ENCODE assay signal across 37 cellular contexts in the genomic region with DNA sequence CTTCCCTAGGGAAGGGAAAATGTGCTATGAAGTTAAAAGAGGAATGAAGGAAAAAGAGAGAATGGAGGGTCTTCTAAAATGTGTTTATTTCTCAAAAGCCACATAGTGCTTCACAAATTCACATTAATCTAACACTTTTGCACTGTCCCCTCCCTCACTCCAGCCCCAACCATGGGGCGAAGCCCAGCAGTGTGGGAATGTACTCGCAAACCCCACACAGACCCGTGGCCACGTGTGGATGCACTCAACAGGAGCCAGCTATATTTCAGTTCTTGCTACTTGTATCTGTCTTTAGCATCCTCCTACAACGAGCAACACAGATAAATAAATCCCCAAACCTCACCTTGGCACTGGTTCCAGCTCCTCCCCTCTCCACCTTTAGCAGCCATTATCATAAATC.
"Had no signal": no experiment of that assay in that cellular context is flagged by ENCODE, and none has a peak within 500 bp of the region (broad histone marks: within the 10 kb centered on the region; RNA-seq: fewer than 3 reads in every experiment).

No MANE protein-coding gene starts in this region.

- H3K4me1 ChIP-seq: adrenal gland, body of pancreas, breast epithelium had no signal

- H3K9me3 Mint-ChIP-seq: activated B cell treated with CpG ODN at 0.5 μM for 24 hours; activated CD4-positive, alpha-beta memory T cell treated with anti-CD3 and anti-CD28 coated beads for 36 hours; activated CD4-positive, alpha-beta T cell treated with anti-CD3 and anti-CD28 coated beads, Interleukin-2, amount 10 ng/mL, durations not matched to agents 24 days and 14 days; activated CD8-positive, alpha-beta T cell treated with anti-CD3 and anti-CD28 coated beads for 36 hours; activated naive CD4-positive, alpha-beta T cell treated with anti-CD3 and anti-CD28 coated beads for 36 hours; activated naive CD4-positive, alpha-beta T cell treated with anti-CD3 and anti-CD28 coated beads, Interleukin-2, amount 50 U/mL, for 72 hours; activated naive CD8-positive, alpha-beta T cell treated with anti-CD3 and anti-CD28 coated beads for 36 hours; activated T-cell treated with anti-CD3 and anti-CD28 coated beads, Interleukin-2, amount 50 U/mL, for 4 hours; activated T-helper 1 cell treated with anti-CD3 and anti-CD28 coated beads, Interleukin-12 subunit alpha, Interleukin-12 subunit beta, Interleukin-2, Interleukin-4 antibody, amounts not matched to agents 30 ng/mL and 10 ng/mL and 1 ng/mL, durations not matched to agents 14 hours and 24 hours and 36 hours had no signal

- ATAC-seq: activated CD8-positive, alpha-beta T cell treated with anti-CD3 and anti-CD28 coated beads for 36 hours; activated naive CD4-positive, alpha-beta T cell treated with anti-CD3 and anti-CD28 coated beads, Interleukin-2, amount 50 U/mL, for 72 hours; activated T-cell treated with anti-CD3 and anti-CD28 coated beads, Interleukin-2, amount 50 U/mL, for 4 hours; activated T-cell treated with anti-CD3 and anti-CD28 coated beads, Interleukin-2, amount 50 U/mL, for 72 hours; activated T-helper 17 cell treated with anti-CD3 and anti-CD28 coated beads, Interleukin-2, amount 50 U/mL, for 72 hours; body of pancreas had no signal

- DNase-seq: activated B cell treated with CpG ODN at 0.5 μM for 24 hours; activated CD4-positive, alpha-beta memory T cell treated with anti-CD3 and anti-CD28 coated beads for 36 hours; activated CD4-positive, alpha-beta T cell treated with anti-CD3 and anti-CD28 coated beads for 4 hours; activated CD4-positive, alpha-beta T cell treated with anti-CD3 and anti-CD28 coated beads, Interleukin-2, amount 10 ng/mL, durations not matched to agents 24 days and 14 days; activated CD4-positive, alpha-beta T cell treated with anti-CD3 and anti-CD28 coated beads, Interleukin-2, amount 50 U/mL, for 1 hour; activated CD4-positive, alpha-beta T cell treated with anti-CD3 and anti-CD28 coated beads, Interleukin-2, amount 50 U/mL, for 4 hours; activated CD4-positive, CD25-positive, alpha-beta regulatory T cell treated with anti-CD3 and anti-CD28 coated beads, Interleukin-2, amount 50 U/mL, for 72 hours; activated CD8-positive, alpha-beta memory T cell treated with anti-CD3 and anti-CD28 coated beads, Interleukin-2, amount 50 U/mL, for 4 hours; activated CD8-positive, alpha-beta T cell treated with anti-CD3 and anti-CD28 coated beads for 36 hours; activated effector memory CD4-positive, alpha-beta T cell treated with anti-CD3 and anti-CD28 coated beads, Interleukin-2, amount 50 U/mL, for 16 hours; activated gamma-delta T cell treated with Interleukin-2 at 50 U/mL for 16 hours; activated naive CD4-positive, alpha-beta T cell; activated naive CD4-positive, alpha-beta T cell treated with anti-CD3 and anti-CD28 coated beads for 36 hours; activated naive CD4-positive, alpha-beta T cell treated with anti-CD3 and anti-CD28 coated beads, Interleukin-2, amount 50 U/mL, for 16 hours; activated naive CD8-positive, alpha-beta T cell treated with anti-CD3 and anti-CD28 coated beads for 36 hours; activated T-cell treated with anti-CD3 and anti-CD28 coated beads for 4 hours; activated T-cell treated with anti-CD3 and anti-CD28 coated beads, Interleukin-2, amount 50 U/mL, for 1 hour; activated T-cell treated with anti-CD3 and anti-CD28 coated beads, Interleukin-2, amount 50 U/mL, for 4 hours; activated T-cell treated with anti-CD3 and anti-CD28 coated beads, Interleukin-2, amount 50 U/mL, for 72 hours; adrenal gland; amniotic stem cell; aorta; body of pancreas; brain microvascular endothelial cell; central memory CD4-positive, alpha-beta T cell; T-helper 1 cell; T-helper 2 cell; T-helper 9 cell had no signal

- H3K4me1 Mint-ChIP-seq: activated B cell treated with CpG ODN at 0.5 μM for 24 hours; activated CD4-positive, alpha-beta T cell treated with anti-CD3 and anti-CD28 coated beads, Interleukin-2, amount 10 ng/mL, durations not matched to agents 24 days and 14 days; activated naive CD8-positive, alpha-beta T cell treated with anti-CD3 and anti-CD28 coated beads for 36 hours; activated T-helper 17 cell treated with anti-CD3 and anti-CD28 coated beads, Interleukin-2, amount 50 U/mL, for 72 hours had no signal

- H3K4me3 Mint-ChIP-seq: activated B cell treated with CpG ODN at 0.5 μM for 24 hours; activated CD4-positive, alpha-beta memory T cell treated with anti-CD3 and anti-CD28 coated beads for 36 hours; activated CD4-positive, alpha-beta T cell treated with anti-CD3 and anti-CD28 coated beads, Interleukin-2, amount 10 ng/mL, durations not matched to agents 24 days and 14 days; activated CD8-positive, alpha-beta T cell treated with anti-CD3 and anti-CD28 coated beads for 36 hours; activated naive CD4-positive, alpha-beta T cell treated with anti-CD3 and anti-CD28 coated beads for 36 hours; activated naive CD8-positive, alpha-beta T cell treated with anti-CD3 and anti-CD28 coated beads for 36 hours; activated T-cell treated with anti-CD3 and anti-CD28 coated beads, Interleukin-2, amount 50 U/mL, for 4 hours; activated T-cell treated with anti-CD3 and anti-CD28 coated beads, Interleukin-2, amount 50 U/mL, for 72 hours; activated T-helper 1 cell treated with anti-CD3 and anti-CD28 coated beads, Interleukin-12 subunit alpha, Interleukin-12 subunit beta, Interleukin-2, Interleukin-4 antibody, amounts not matched to agents 30 ng/mL and 10 ng/mL and 1 ng/mL, durations not matched to agents 14 hours and 24 hours and 36 hours; activated T-helper 17 cell treated with anti-CD3 and anti-CD28 coated beads, Interleukin-2, amount 50 U/mL, for 72 hours; T-helper 1 cell treated with Interleukin-12 subunit alpha and Interleukin-12 subunit beta and Interleukin-4 antibody, amounts not matched to agents 30 μg/mL and 1 μg/mL, for 36 hours; T-helper 2 cell treated with Interferon-gamma antibody and Interleukin-4, amounts not matched to agents 5 μg/mL and 100 μg/mL, for 36 hours had no signal

- H3K27ac ChIP-seq: adrenal gland, body of pancreas, brain microvascular endothelial cell, VCaP had no signal

- H3K9me3 ChIP-seq: adrenal gland, body of pancreas, breast epithelium had no signal

- H3K4me3 ChIP-seq: adrenal gland, body of pancreas, breast epithelium had no signal

- H3K27me3 ChIP-seq: adrenal gland, body of pancreas, brain microvascular endothelial cell, breast epithelium had no signal

- FAIRE-seq: astrocyte, TTC549 had no signal

- H3K36me3 ChIP-seq: adrenal gland, brain microvascular endothelial cell, breast epithelium had no signal

- H3K27me3 Mint-ChIP-seq: activated B cell treated with CpG ODN at 0.5 μM for 24 hours; activated CD4-positive, alpha-beta memory T cell treated with anti-CD3 and anti-CD28 coated beads for 36 hours; activated CD8-positive, alpha-beta T cell treated with anti-CD3 and anti-CD28 coated beads for 36 hours; activated naive CD8-positive, alpha-beta T cell treated with anti-CD3 and anti-CD28 coated beads for 36 hours had no signal

- H3K27ac Mint-ChIP-seq: activated B cell treated with CpG ODN at 0.5 μM for 24 hours; activated CD4-positive, alpha-beta memory T cell treated with anti-CD3 and anti-CD28 coated beads for 36 hours; activated CD4-positive, alpha-beta T cell treated with anti-CD3 and anti-CD28 coated beads, Interleukin-2, amount 10 ng/mL, durations not matched to agents 24 days and 14 days; activated CD8-positive, alpha-beta T cell treated with anti-CD3 and anti-CD28 coated beads for 36 hours; activated naive CD4-positive, alpha-beta T cell treated with anti-CD3 and anti-CD28 coated beads for 36 hours; activated naive CD4-positive, alpha-beta T cell treated with anti-CD3 and anti-CD28 coated beads, Interleukin-2, amount 50 U/mL, for 72 hours; activated naive CD8-positive, alpha-beta T cell treated with anti-CD3 and anti-CD28 coated beads for 36 hours; activated T-cell treated with anti-CD3 and anti-CD28 coated beads, Interleukin-2, amount 50 U/mL, for 72 hours; activated T-helper 1 cell treated with anti-CD3 and anti-CD28 coated beads, Interleukin-12 subunit alpha, Interleukin-12 subunit beta, Interleukin-2, Interleukin-4 antibody, amounts not matched to agents 30 ng/mL and 10 ng/mL and 1 ng/mL, durations not matched to agents 14 hours and 24 hours and 36 hours; activated T-helper 17 cell treated with anti-CD3 and anti-CD28 coated beads, Interleukin-2, amount 50 U/mL, for 72 hours; T-helper 1 cell treated with Interleukin-12 subunit alpha and Interleukin-12 subunit beta and Interleukin-4 antibody, amounts not matched to agents 30 μg/mL and 1 μg/mL, for 36 hours; T-helper 2 cell treated with Interferon-gamma antibody and Interleukin-4, amounts not matched to agents 5 μg/mL and 100 μg/mL, for 36 hours had no signal

- H3K36me3 Mint-ChIP-seq: activated CD4-positive, alpha-beta memory T cell treated with anti-CD3 and anti-CD28 coated beads for 36 hours; activated naive CD4-positive, alpha-beta T cell treated with anti-CD3 and anti-CD28 coated beads, Interleukin-2, amount 50 U/mL, for 72 hours; activated naive CD8-positive, alpha-beta T cell treated with anti-CD3 and anti-CD28 coated beads for 36 hours had no signal
